1 cellular context compared by ENCODE assay signal in the genomic region with DNA sequence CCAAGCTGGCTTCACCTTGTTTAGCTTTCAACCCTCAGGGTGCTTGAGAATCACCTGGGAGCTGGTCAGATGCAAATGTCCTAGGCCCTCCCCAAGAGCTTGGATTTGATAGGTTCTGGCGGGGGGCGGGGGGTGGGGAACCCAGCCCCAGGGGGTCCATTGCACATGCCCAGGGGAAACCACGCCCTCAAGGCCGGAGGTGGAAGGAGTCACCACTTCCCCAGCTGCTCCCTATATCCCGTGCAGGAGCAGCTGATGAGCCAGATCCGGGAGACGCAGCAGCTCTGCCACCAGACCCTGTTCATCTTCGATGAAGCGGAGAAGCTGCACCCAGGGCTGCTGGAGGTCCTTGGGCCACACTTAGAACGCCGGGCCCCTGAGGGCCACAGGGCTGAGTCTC.
TF ChIP-seq lines count a peak whose summit lies in the region.

No MANE protein-coding gene starts in this region.

TF ChIP-seq in endothelial cell of umbilical vein, 7 proteins besides CTCF, POLR2A, EP300 and RAD21:
- TF ChIP-seq, protein P1, sequence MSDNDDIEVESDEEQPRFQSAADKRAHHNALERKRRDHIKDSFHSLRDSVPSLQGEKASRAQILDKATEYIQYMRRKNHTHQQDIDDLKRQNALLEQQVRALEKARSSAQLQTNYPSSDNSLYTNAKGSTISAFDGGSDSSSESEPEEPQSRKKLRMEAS (IDR thresholded peaks at IDR 0.05; ENCODE audit: insufficient read depth, insufficient read length), result no peak
- TF ChIP-seq POLR2AphosphoS5 (IDR thresholded peaks at IDR 0.05; ENCODE audit: insufficient read depth, low read depth, low read length), result peak; percentile 69
- TF ChIP-seq JUN (IDR thresholded peaks at IDR 0.05; ENCODE audit: borderline replicate concordance, insufficient read depth, insufficient read length, low read depth), result no peak
- TF ChIP-seq MYC (IDR thresholded peaks at IDR 0.05; ENCODE audit: low read depth, low read length), result no peak
- no peak for TF ChIP-seq EZH2 (IDR thresholded peaks at IDR 0.05; ENCODE audit: borderline replicate concordance, low read depth, low read length, severe bottlenecking)
